8 cellular contexts compared by ENCODE assay signal in genomic region chr9:69672828-69673640, GRCh38. TPM values are rescaled to one million over a fixed set of nuclear protein-coding genes. Genes with fewer than 3 reads are reported as not detected.
DNase-seq lines count a peak whose midpoint lies in the region; ATAC-seq and TF ChIP-seq lines count a peak whose summit lies in the region.

No MANE protein-coding gene starts in this region.

- intact Hi-C loops in mucosa of descending colon (cut with DNase I, micrococcal nuclease) = loop anchor here in 1 of 2 donors (5.0 kb wide), 1 partner anchor 204 kb away; no protein-coding TSS in a partner anchor

- H3K36me3 ChIP-seq in mucosa of descending colon (ENCODE audit: low read depth) = no peaks in the 10 kb centered on the region

- H3K4me3 ChIP-seq in epithelial cell of proximal tubule (ENCODE audit: low read depth, low read length) (peak overlapping the region; percentile 67), mucosa of descending colon (peak overlapping the region; percentile 37)

- no peaks in the 10 kb centered on the region for H3K9me3 ChIP-seq in mucosa of descending colon

- H3K4me1 ChIP-seq in mucosa of descending colon (ENCODE audit: low read depth) = peaks cover 4% of the 10 kb centered on the region

- TF ChIP-seq CTCF in epithelial cell of proximal tubule (conservative IDR thresholded peaks at IDR 0.05; ENCODE audit: low read depth, low read length) (peak; percentile 81), mucosa of descending colon (IDR thresholded peaks at IDR 0.05) (peak; percentile 90)

- peak; percentile 86 for DNase-seq in COLO668 (lab: John Stamatoyannopoulos, UW; ENCODE audit: unreplicated experiment)
- DNase-seq in HT-29 (ENCODE audit: low spot score) = peak; percentile 87
- peak; percentile 40 for DNase-seq in NOMO-1 treated with DMSO at 0.1 percent for 48 hours (lab: John Stamatoyannopoulos, UW; ENCODE audit: unreplicated experiment)
- peak; percentile 59 for DNase-seq in activated T-cell treated with anti-CD3 and anti-CD28 coated beads for 4 hours
- no peak for DNase-seq in epithelial cell of proximal tubule (ENCODE audit: low read depth)
- DNase-seq in mucosa of descending colon = peak; percentile 82 to 90 (median 86)
- peak; percentile 64 for DNase-seq in stimulated activated CD8-positive, alpha-beta memory T cell treated with anti-CD3 and anti-CD28 coated beads, Interleukin-2, amount 100 ng/mL, for 48 hours (ENCODE audit: low read depth in 2 of 2)

- ATAC-seq in GM21367 (IDR thresholded peaks at IDR 0.05; ENCODE audit: unreplicated experiment) = peak; percentile 93
- ATAC-seq in mucosa of descending colon = peak; percentile 90

RNA-seq across cellular contexts. Expression of gene APBA1, which starts 0.9 kb away (rescaled TPM):
- 0.25 and 2.7 TPM in 2 replicates for total RNA-seq in HT-29 (2014; rRNA removed; shearing (Covaris generic))
- total RNA-seq in epithelial cell of proximal tubule (0.29 and 0.36 TPM in 2 replicates), mucosa of descending colon (10 to 100 TPM; 10.1 to 14.4 (median 12.7) TPM)
